In genomic region chr7:76283254-76284159, GRCh38 we compare ENCODE assay signal across 9 cellular contexts. TPM values are rescaled to one million over a fixed set of nuclear protein-coding genes. Genes with fewer than 3 reads are reported as not detected.
DNase-seq lines count a peak whose midpoint lies in the region; ATAC-seq and TF ChIP-seq lines count a peak whose summit lies in the region.
"Had no signal": no experiment of that assay in that cellular context is flagged by ENCODE, and none has a peak within 500 bp of the region (broad histone marks: within the 10 kb centered on the region; RNA-seq: fewer than 3 reads in every experiment).

No MANE protein-coding gene starts in this region.

- H3K36me3 ChIP-seq in heart left ventricle (no peaks in the 10 kb centered on the region), ascending aorta (no peaks in the 10 kb centered on the region), vagina (no peaks in the 10 kb centered on the region)

- TF ChIP-seq POLR2A in heart left ventricle (IDR thresholded peaks at IDR 0.05) (no peak), vagina (IDR thresholded peaks at IDR 0.05) (no peak)

- no peak for DNase-seq in heart left ventricle
- no peak for DNase-seq in right cardiac atrium
- no peak for DNase-seq in ascending aorta (ENCODE audit: low spot score in 2 of 2)
- DNase-seq in mesothelial cell of epicardium (ENCODE audit: low spot score in 2 of 2, unreplicated experiment in 2 of 2): no peak
- no peak for DNase-seq in vagina (ENCODE audit: extremely low spot score in 2 of 2)
- DNase-seq in NCI-H82 (lab: John Stamatoyannopoulos, UW): no peak
- no peak for DNase-seq in mesenteric fat pad (ENCODE audit: low spot score)
- DNase-seq: NCI-H1092 had no signal

- H3K4me3 Mint-ChIP-seq in mesothelial cell of epicardium: peak overlapping the region; percentile 57

- no peaks in the 10 kb centered on the region for H3K36me3 Mint-ChIP-seq in mesothelial cell of epicardium

- no peak overlapping the region for H3K27ac Mint-ChIP-seq in mesothelial cell of epicardium

- no peak for TF ChIP-seq CTCF in heart left ventricle (IDR thresholded peaks at IDR 0.05)
- no peak for TF ChIP-seq CTCF in ascending aorta (IDR thresholded peaks at IDR 0.05)
- no peak for TF ChIP-seq CTCF in mesothelial cell of epicardium (IDR thresholded peaks at IDR 0.05; ENCODE audit: unreplicated experiment)
- TF ChIP-seq CTCF in vagina (IDR thresholded peaks at IDR 0.05): no peak

- no peak for ATAC-seq in heart left ventricle
- no peak for ATAC-seq in right cardiac atrium
- ATAC-seq in GM21786 (IDR thresholded peaks at IDR 0.05; ENCODE audit: unreplicated experiment): no peak

- intact Hi-C loops in heart left ventricle (cut with DNase I) (no loop called here), right cardiac atrium (cut with DNase I) (loop anchor here in 1 of 4 donors (10.0 kb wide), 1 partner anchor 99 kb away; no protein-coding TSS in a partner anchor), ascending aorta (cut with DNase I) (loop anchor here (2.0 to 5.0 kb wide), 2 partner anchors 34 to 105 kb away; no protein-coding TSS in a partner anchor), vagina (cut with DNase I) (loop anchor here (10.0 kb wide), 1 partner anchor 99 kb away; no protein-coding TSS in a partner anchor)

- peaks cover 12% of the 10 kb centered on the region for H3K4me1 Mint-ChIP-seq in mesothelial cell of epicardium

- peaks cover 53% of the 10 kb centered on the region for H3K27me3 Mint-ChIP-seq in mesothelial cell of epicardium (ENCODE audit: low read depth)

- H3K9me3 ChIP-seq in heart left ventricle (no peaks in the 10 kb centered on the region), right cardiac atrium (ENCODE audit: control insufficient read depth, low read length) (no peaks in the 10 kb centered on the region), ascending aorta (no peaks in the 10 kb centered on the region), vagina (no peaks in the 10 kb centered on the region)

- H3K9me3 Mint-ChIP-seq in mesothelial cell of epicardium: no peaks in the 10 kb centered on the region

- H3K4me3 ChIP-seq in heart left ventricle: peak overlapping the region in 9 of 12 donors; percentile 27 to 68 (median 54)
- H3K4me3 ChIP-seq in right cardiac atrium (ENCODE audit: low read length): no peak overlapping the region
- H3K4me3 ChIP-seq in ascending aorta: peak overlapping the region; percentile 66 to 70
- peak overlapping the region; percentile 52 to 58 for H3K4me3 ChIP-seq in vagina

- WGBS in heart left ventricle, 4 donors: 58 to 93% (median 73%) methylated on average over 7 to 17 of the region's 17 CpGs
- 72% methylated on average over 17 of the region's 17 CpGs for WGBS in right cardiac atrium

- H3K27me3 ChIP-seq in heart left ventricle (peaks cover 0 to 26% (median 11%) of the 10 kb centered on the region in 9 donors), right cardiac atrium (ENCODE audit: control insufficient read depth, insufficient read depth) (no peaks in the 10 kb centered on the region), ascending aorta (no peaks in the 10 kb centered on the region), vagina (no peaks in the 10 kb centered on the region)

- H3K4me1 ChIP-seq in heart left ventricle (peaks cover 0 to 25% (median 0%) of the 10 kb centered on the region in 12 donors), right cardiac atrium (ENCODE audit: control insufficient read depth, insufficient read depth, low read length) (no peaks in the 10 kb centered on the region), ascending aorta (peaks cover 0 to 5% of the 10 kb centered on the region in 2 donors), vagina (peaks cover 18% of the 10 kb centered on the region)

- H3K27ac ChIP-seq in heart left ventricle (peak overlapping the region in 2 of 12 donors; percentile 16 to 41), right cardiac atrium (ENCODE audit: low read length) (no peak overlapping the region), ascending aorta (no peak overlapping the region), vagina (peak overlapping the region; percentile 76)

RNA-seq across cellular contexts. Expression of gene HSPB1, which starts 19.0 kb away (rescaled TPM):
- total RNA-seq in heart left ventricle (1,000 to 10,000 TPM in 8 of 9 donors, 100 to 1,000 TPM in 1; 822 to 5,278 (median 1,968) TPM), right cardiac atrium (1,000 to 10,000 TPM; 1,069 to 1,850 (median 1,464) TPM), ascending aorta (3,584 TPM), mesothelial cell of epicardium (235 to 241 TPM (median 239 TPM) in 3 replicates), vagina (3,606 TPM), mesenteric fat pad (813 TPM)
- polyA plus RNA-seq in heart left ventricle (1,000 to 10,000 TPM; 2,695 to 3,131 TPM), right cardiac atrium (2,464 TPM)

Comparison
In these comparisons a context has a peak if more than half of its experiments do, and no peak if none do; other contexts are left out.
1. intact Hi-C loops: an anchor here in ascending aorta (2.0 to 5.0 kb wide) and vagina (10.0 kb wide); none called in heart left ventricle.